Comparison of ENCODE assay signal across 21 cellular contexts in genomic region chr21:37490084-37490483, GRCh38.
"Had no signal": no experiment of that assay in that cellular context is flagged by ENCODE, and none has a peak within 500 bp of the region (broad histone marks: within the 10 kb centered on the region; RNA-seq: fewer than 3 reads in every experiment).

No MANE protein-coding gene starts in this region.

- ATAC-seq: effector memory CD8-positive, alpha-beta T cell; gastroesophageal sphincter; sciatic nerve; stimulated activated naive B cell treated with anti-CD40 and anti-IgM and Interleukin-4, amounts not matched to agents 10 μg/mL and 1 μg/mL and 100 μg/mL, for 72 hours; stimulated activated naive CD8-positive, alpha-beta T cell treated with anti-CD3 and anti-CD28 coated beads, Interleukin-15, amount 100 ng/mL, for 72 hours; upper lobe of right lung had no signal

- DNase-seq: effector memory CD8-positive, alpha-beta T cell; glutamatergic neuron; immature natural killer cell; left ventricle myocardium superior; mesenchymal stem cell; midbrain; psoas muscle; retina; spleen; stimulated activated CD4-positive, alpha-beta T cell treated with anti-CD3 and anti-CD28 coated beads, Interleukin-2, amount 100 ng/mL, for 24 hours; stimulated activated CD4-positive, alpha-beta T cell treated with anti-CD3 and anti-CD28 coated beads, Interleukin-4, amount 100 ng/mL, for 4 hours; stimulated activated naive B cell treated with anti-CD40 and anti-IgM and Interleukin-4, amounts not matched to agents 10 μg/mL and 1 μg/mL and 100 μg/mL, for 72 hours; stimulated activated naive CD8-positive, alpha-beta T cell treated with anti-CD3 and anti-CD28 coated beads, Interleukin-15, amount 100 ng/mL, for 72 hours; testis; upper lobe of right lung had no signal

- H3K27me3 ChIP-seq: esophagus muscularis mucosa, gastroesophageal sphincter, spleen, testis, tibial nerve, upper lobe of right lung had no signal

- H3K27ac ChIP-seq: epithelial cell of prostate, esophagus muscularis mucosa, gastroesophageal sphincter, testis, tibial nerve, upper lobe of right lung had no signal

- H3K9me3 ChIP-seq: esophagus muscularis mucosa, gastroesophageal sphincter, psoas muscle, spleen, testis, tibial nerve, upper lobe of right lung had no signal

- H3K4me1 ChIP-seq: testis, upper lobe of right lung had no signal

- H3K4me3 ChIP-seq: esophagus muscularis mucosa, gastroesophageal sphincter, lung, psoas muscle, spleen, testis, tibial nerve, upper lobe of right lung had no signal
